ENCODE assay signal across 16 cellular contexts in genomic region chr15:20358066-20358780, GRCh38.
A peak's percentile ranks its signal among the peaks of the same experiment; 100 is the strongest.
DNase-seq lines count a peak whose midpoint lies in the region; ATAC-seq and TF ChIP-seq lines count a peak whose summit lies in the region.
"Had no signal": no experiment of that assay in that cellular context is flagged by ENCODE, and none has a peak within 500 bp of the region (broad histone marks: within the 10 kb centered on the region; RNA-seq: fewer than 3 reads in every experiment).

No MANE protein-coding gene starts in this region.

- no peak overlapping the region for H3K9ac ChIP-seq in smooth muscle cell (ENCODE audit: low read depth)

- peaks cover 0 to 4% (median 0%) of the 10 kb centered on the region in 4 donors for H3K9me3 ChIP-seq in tibial nerve
- peaks cover 61% of the 10 kb centered on the region for H3K9me3 ChIP-seq in smooth muscle cell (replicated peaks; ENCODE audit: low read depth)
- H3K9me3 ChIP-seq: testis had no signal

- H2AFZ ChIP-seq in smooth muscle cell (ENCODE audit: low read depth), result no peak overlapping the region

- CTCF ChIA-PET in activated CD8-positive, alpha-beta memory T cell treated with anti-CD3 and anti-CD28 coated beads, Interleukin-2, amount 10 ng/mL, durations not matched to agents 7 days and 5 days (lab: Charles Lee), result interaction anchor here (0.6 to 6.0 kb wide), 2 partner anchors 12 to 1866 kb away, joined by 3 to 147 read pairs; no protein-coding TSS in a partner anchor

- 88 to 89% methylated on average over 28 of the region's 28 CpGs for WGBS in tibial nerve, 2 donors
- 87% methylated on average over 28 of the region's 28 CpGs for WGBS in smooth muscle cell (ENCODE audit: low lambda C conversion rate)

- TF ChIP-seq POLR2A in tibial nerve (IDR thresholded peaks at IDR 0.05), result no peak

- no peak for TF ChIP-seq CTCF in tibial nerve (IDR thresholded peaks at IDR 0.05)
- TF ChIP-seq CTCF in smooth muscle cell (IDR thresholded peaks at IDR 0.05; ENCODE audit: borderline replicate concordance, insufficient read depth, poor library complexity, severe bottlenecking), result no peak

- H3K4me1 ChIP-seq in tibial nerve (no peaks in the 10 kb centered on the region), smooth muscle cell (ENCODE audit: low read depth) (no peaks in the 10 kb centered on the region)
- H3K4me1 ChIP-seq: A549, testis had no signal

- H3K4me3 Mint-ChIP-seq in activated CD8-positive, alpha-beta memory T cell treated with anti-CD3 and anti-CD28 coated beads, Interleukin-2, amount 10 ng/mL, durations not matched to agents 7 days and 5 days, result no peak overlapping the region
- H3K4me3 Mint-ChIP-seq in stimulated activated memory B cell treated with anti-CD40 and anti-IgM and Interleukin-4, amounts not matched to agents 10 μg/mL and 1 μg/mL and 100 μg/mL, for 72 hours, result no peak overlapping the region
- H3K4me3 Mint-ChIP-seq: activated CD8-positive, alpha-beta T cell treated with anti-CD3 and anti-CD28 coated beads, Interleukin-2, amount 10 ng/mL, durations not matched to agents 7 days and 5 days; T-helper 1 cell treated with Interleukin-12 subunit alpha and Interleukin-12 subunit beta and Interleukin-4 antibody, amounts not matched to agents 30 μg/mL and 1 μg/mL, for 36 hours had no signal

- TF ChIP-seq EP300 in tibial nerve (IDR thresholded peaks at IDR 0.05), result no peak

- H3K79me2 ChIP-seq in smooth muscle cell (ENCODE audit: low read depth), result no peaks in the 10 kb centered on the region

- H4K20me1 ChIP-seq in smooth muscle cell (ENCODE audit: low read depth), result no peaks in the 10 kb centered on the region

- H3K36me3 ChIP-seq in tibial nerve (no peaks in the 10 kb centered on the region), smooth muscle cell (ENCODE audit: low read depth) (no peaks in the 10 kb centered on the region)

- no peak overlapping the region for H3K4me3 ChIP-seq in tibial nerve
- H3K4me3 ChIP-seq in smooth muscle cell, result no peak overlapping the region
- H3K4me3 ChIP-seq: A549, testis had no signal

- ATAC-seq in activated CD8-positive, alpha-beta memory T cell treated with anti-CD3 and anti-CD28 coated beads, Interleukin-2, amount 10 ng/mL, durations not matched to agents 7 days and 5 days, result no peak
- ATAC-seq in stimulated activated memory B cell treated with anti-CD40 and anti-IgM and Interleukin-4, amounts not matched to agents 10 μg/mL and 1 μg/mL and 100 μg/mL, for 72 hours, result peak; percentile 2
- ATAC-seq: activated CD8-positive, alpha-beta T cell treated with anti-CD3 and anti-CD28 coated beads, Interleukin-2, amount 10 ng/mL, durations not matched to agents 7 days and 5 days had no signal

- peaks cover 2% of the 10 kb centered on the region for H3K4me1 Mint-ChIP-seq in activated CD8-positive, alpha-beta memory T cell treated with anti-CD3 and anti-CD28 coated beads, Interleukin-2, amount 10 ng/mL, durations not matched to agents 7 days and 5 days
- peaks cover 5% of the 10 kb centered on the region for H3K4me1 Mint-ChIP-seq in stimulated activated memory B cell treated with anti-CD40 and anti-IgM and Interleukin-4, amounts not matched to agents 10 μg/mL and 1 μg/mL and 100 μg/mL, for 72 hours

- peaks cover 4% of the 10 kb centered on the region for H3K27me3 Mint-ChIP-seq in activated CD8-positive, alpha-beta memory T cell treated with anti-CD3 and anti-CD28 coated beads, Interleukin-2, amount 10 ng/mL, durations not matched to agents 7 days and 5 days
- peaks cover 13% of the 10 kb centered on the region for H3K27me3 Mint-ChIP-seq in stimulated activated memory B cell treated with anti-CD40 and anti-IgM and Interleukin-4, amounts not matched to agents 10 μg/mL and 1 μg/mL and 100 μg/mL, for 72 hours

- no peaks in the 10 kb centered on the region for H3K36me3 Mint-ChIP-seq in activated CD8-positive, alpha-beta memory T cell treated with anti-CD3 and anti-CD28 coated beads, Interleukin-2, amount 10 ng/mL, durations not matched to agents 7 days and 5 days
- no peaks in the 10 kb centered on the region for H3K36me3 Mint-ChIP-seq in stimulated activated memory B cell treated with anti-CD40 and anti-IgM and Interleukin-4, amounts not matched to agents 10 μg/mL and 1 μg/mL and 100 μg/mL, for 72 hours

- no peak overlapping the region for H3K27ac Mint-ChIP-seq in activated CD8-positive, alpha-beta memory T cell treated with anti-CD3 and anti-CD28 coated beads, Interleukin-2, amount 10 ng/mL, durations not matched to agents 7 days and 5 days
- H3K27ac Mint-ChIP-seq in stimulated activated memory B cell treated with anti-CD40 and anti-IgM and Interleukin-4, amounts not matched to agents 10 μg/mL and 1 μg/mL and 100 μg/mL, for 72 hours, result no peak overlapping the region
- H3K27ac Mint-ChIP-seq: activated CD8-positive, alpha-beta T cell treated with anti-CD3 and anti-CD28 coated beads, Interleukin-2, amount 10 ng/mL, durations not matched to agents 7 days and 5 days; T-helper 1 cell treated with Interleukin-12 subunit alpha and Interleukin-12 subunit beta and Interleukin-4 antibody, amounts not matched to agents 30 μg/mL and 1 μg/mL, for 36 hours had no signal

- no peak overlapping the region for H3K4me2 ChIP-seq in smooth muscle cell
- H3K4me2 ChIP-seq: A549 had no signal

- DNase-seq in activated CD8-positive, alpha-beta memory T cell treated with anti-CD3 and anti-CD28 coated beads for 24 hours, result peak; percentile 58
- no peak for DNase-seq in activated CD8-positive, alpha-beta memory T cell treated with anti-CD3 and anti-CD28 coated beads, Interleukin-2, amount 10 ng/mL, durations not matched to agents 7 days and 5 days
- peak; percentile 16 for DNase-seq in activated CD8-positive, alpha-beta memory T cell treated with anti-CD3 and anti-CD28 coated beads, Interleukin-2, amount 50 U/mL, for 4 hours
- DNase-seq in islet precursor cell (peak; percentile 61), tibial nerve (ENCODE audit: low spot score in 2 of 2) (no peak), smooth muscle cell (lab: John Stamatoyannopoulos, UW; ENCODE audit: unreplicated experiment) (no peak), foreskin melanocyte (no peak)
- DNase-seq: activated CD8-positive, alpha-beta T cell treated with anti-CD3 and anti-CD28 coated beads, Interleukin-2, amount 10 ng/mL, durations not matched to agents 7 days and 5 days; Calu3; KG1; NCI-H146; NCI-H524 treated with DMSO at 0.1 percent for 48 hours; testis had no signal

- H3K27me3 ChIP-seq in tibial nerve (no peaks in the 10 kb centered on the region), smooth muscle cell (ENCODE audit: low read depth) (no peaks in the 10 kb centered on the region)
- H3K27me3 ChIP-seq: testis had no signal

- H3F3A ChIP-seq in smooth muscle cell (ENCODE audit: low read depth), result no peaks in the 10 kb centered on the region

- H3K9me3 Mint-ChIP-seq in activated CD8-positive, alpha-beta memory T cell treated with anti-CD3 and anti-CD28 coated beads, Interleukin-2, amount 10 ng/mL, durations not matched to agents 7 days and 5 days (ENCODE audit: low read depth), result no peaks in the 10 kb centered on the region
- H3K9me3 Mint-ChIP-seq in stimulated activated memory B cell treated with anti-CD40 and anti-IgM and Interleukin-4, amounts not matched to agents 10 μg/mL and 1 μg/mL and 100 μg/mL, for 72 hours, result no peaks in the 10 kb centered on the region
- H3K9me3 Mint-ChIP-seq: T-helper 1 cell treated with Interleukin-12 subunit alpha and Interleukin-12 subunit beta and Interleukin-4 antibody, amounts not matched to agents 30 μg/mL and 1 μg/mL, for 36 hours had no signal

- H3K27ac ChIP-seq in tibial nerve (no peak overlapping the region), smooth muscle cell (ENCODE audit: low read depth) (no peak overlapping the region)
- H3K27ac ChIP-seq: A549, testis had no signal

Comparison
In these comparisons a context has a peak if more than half of its experiments do, and no peak if none do; other contexts are left out.
1. DNase-seq: peak in activated CD8-positive, alpha-beta memory T cell treated with anti-CD3 and anti-CD28 coated beads for 24 hours (single experiment), activated CD8-positive, alpha-beta memory T cell treated with anti-CD3 and anti-CD28 coated beads, Interleukin-2, amount 50 U/mL, for 4 hours (single experiment) and islet precursor cell (single experiment); none in activated CD8-positive, alpha-beta memory T cell treated with anti-CD3 and anti-CD28 coated beads, Interleukin-2, amount 10 ng/mL, durations not matched to agents 7 days and 5 days (single experiment), tibial nerve (0 of 2), smooth muscle cell (single experiment) and foreskin melanocyte (single experiment).